Comparison of ENCODE assay signal across 35 cellular contexts in genomic region chr2:126620302-126620701, GRCh38. TPM values are rescaled to one million over a fixed set of nuclear protein-coding genes. Genes with fewer than 3 reads are reported as not detected.
"Had no signal": no experiment of that assay in that cellular context is flagged by ENCODE, and none has a peak within 500 bp of the region (broad histone marks: within the 10 kb centered on the region; RNA-seq: fewer than 3 reads in every experiment).

No MANE protein-coding gene starts in this region.

- H3K27ac ChIP-seq: ascending aorta, brain microvascular endothelial cell, esophagus muscularis mucosa, foreskin keratinocyte, gastrocnemius medialis, heart left ventricle had no signal

- H3K27me3 Mint-ChIP-seq: activated CD4-positive, alpha-beta memory T cell treated with anti-CD3 and anti-CD28 coated beads for 36 hours; activated CD4-positive, alpha-beta T cell treated with anti-CD3 and anti-CD28 coated beads for 36 hours; activated CD4-positive, alpha-beta T cell treated with anti-CD3 and anti-CD28 coated beads, Interleukin-2, amount 10 ng/mL, durations not matched to agents 24 days and 14 days; activated naive CD8-positive, alpha-beta T cell treated with anti-CD3 and anti-CD28 coated beads, Interleukin-2, amount 10 ng/mL, durations not matched to agents 7 days and 5 days had no signal

- H3K9me3 Mint-ChIP-seq: central memory CD8-positive, alpha-beta T cell; effector memory CD8-positive, alpha-beta T cell; T-helper 2 cell treated with Interferon-gamma antibody and Interleukin-4, amounts not matched to agents 5 μg/mL and 100 μg/mL, for 36 hours had no signal

- H3K9me3 ChIP-seq: ascending aorta, esophagus muscularis mucosa, gastrocnemius medialis had no signal

- H3K27me3 ChIP-seq: ascending aorta, brain microvascular endothelial cell, esophagus muscularis mucosa, foreskin keratinocyte, gastrocnemius medialis, heart left ventricle had no signal

- ATAC-seq: activated CD4-positive, alpha-beta T cell treated with anti-CD3 and anti-CD28 coated beads for 36 hours; activated CD8-positive, alpha-beta memory T cell treated with anti-CD3 and anti-CD28 coated beads, Interleukin-2, amount 10 ng/mL, durations not matched to agents 7 days and 5 days; activated CD8-positive, alpha-beta T cell treated with anti-CD3 and anti-CD28 coated beads, Interleukin-2, amount 10 ng/mL, durations not matched to agents 7 days and 5 days; activated naive CD4-positive, alpha-beta T cell treated with anti-CD3 and anti-CD28 coated beads, Interleukin-2, amount 50 U/mL, for 72 hours; activated T-cell treated with anti-CD3 and anti-CD28 coated beads, Interleukin-2, amount 50 U/mL, for 72 hours; effector memory CD8-positive, alpha-beta T cell; foreskin keratinocyte; gastrocnemius medialis; heart left ventricle; T-helper 17 cell had no signal

- H3K36me3 Mint-ChIP-seq: activated CD4-positive, alpha-beta memory T cell treated with anti-CD3 and anti-CD28 coated beads for 36 hours; activated CD8-positive, alpha-beta memory T cell treated with anti-CD3 and anti-CD28 coated beads, Interleukin-2, amount 10 ng/mL, durations not matched to agents 7 days and 5 days; activated naive CD4-positive, alpha-beta T cell treated with anti-CD3 and anti-CD28 coated beads, Interleukin-2, amount 10 ng/mL, durations not matched to agents 7 days and 5 days; activated naive CD4-positive, alpha-beta T cell treated with anti-CD3 and anti-CD28 coated beads, Interleukin-2, amount 50 U/mL, for 72 hours; activated naive CD8-positive, alpha-beta T cell treated with anti-CD3 and anti-CD28 coated beads, Interleukin-2, amount 10 ng/mL, durations not matched to agents 7 days and 5 days had no signal

- FAIRE-seq: bronchial epithelial cell, colon, TTC549 had no signal

- H3K4me3 ChIP-seq: ascending aorta, esophagus muscularis mucosa, gastrocnemius medialis, heart left ventricle had no signal

- H3K4me3 Mint-ChIP-seq: activated CD4-positive, alpha-beta memory T cell treated with anti-CD3 and anti-CD28 coated beads for 36 hours; activated CD4-positive, alpha-beta T cell treated with anti-CD3 and anti-CD28 coated beads for 36 hours; activated CD4-positive, alpha-beta T cell treated with anti-CD3 and anti-CD28 coated beads, Interleukin-2, amount 10 ng/mL, durations not matched to agents 24 days and 14 days; activated CD8-positive, alpha-beta memory T cell treated with anti-CD3 and anti-CD28 coated beads, Interleukin-2, amount 10 ng/mL, durations not matched to agents 7 days and 5 days; activated CD8-positive, alpha-beta T cell treated with anti-CD3 and anti-CD28 coated beads, Interleukin-2, amount 10 ng/mL, durations not matched to agents 7 days and 5 days; activated naive CD4-positive, alpha-beta T cell treated with anti-CD3 and anti-CD28 coated beads, Interleukin-2, amount 10 ng/mL, durations not matched to agents 7 days and 5 days; activated naive CD8-positive, alpha-beta T cell treated with anti-CD3 and anti-CD28 coated beads, Interleukin-2, amount 10 ng/mL, durations not matched to agents 7 days and 5 days; activated T-cell treated with anti-CD3 and anti-CD28 coated beads, Interleukin-2, amount 50 U/mL, for 72 hours; central memory CD8-positive, alpha-beta T cell; effector memory CD8-positive, alpha-beta T cell; T-helper 17 cell; T-helper 2 cell treated with Interferon-gamma antibody and Interleukin-4, amounts not matched to agents 5 μg/mL and 100 μg/mL, for 36 hours had no signal

- H3K27ac Mint-ChIP-seq: activated CD4-positive, alpha-beta memory T cell treated with anti-CD3 and anti-CD28 coated beads for 36 hours; activated CD4-positive, alpha-beta T cell treated with anti-CD3 and anti-CD28 coated beads for 36 hours; activated CD4-positive, alpha-beta T cell treated with anti-CD3 and anti-CD28 coated beads, Interleukin-2, amount 10 ng/mL, durations not matched to agents 24 days and 14 days; activated CD8-positive, alpha-beta memory T cell treated with anti-CD3 and anti-CD28 coated beads, Interleukin-2, amount 10 ng/mL, durations not matched to agents 7 days and 5 days; activated CD8-positive, alpha-beta T cell treated with anti-CD3 and anti-CD28 coated beads, Interleukin-2, amount 10 ng/mL, durations not matched to agents 7 days and 5 days; activated naive CD4-positive, alpha-beta T cell treated with anti-CD3 and anti-CD28 coated beads, Interleukin-2, amount 10 ng/mL, durations not matched to agents 7 days and 5 days; activated naive CD4-positive, alpha-beta T cell treated with anti-CD3 and anti-CD28 coated beads, Interleukin-2, amount 50 U/mL, for 72 hours; activated naive CD8-positive, alpha-beta T cell treated with anti-CD3 and anti-CD28 coated beads, Interleukin-2, amount 10 ng/mL, durations not matched to agents 7 days and 5 days; activated T-cell treated with anti-CD3 and anti-CD28 coated beads, Interleukin-2, amount 50 U/mL, for 72 hours; effector memory CD8-positive, alpha-beta T cell; T-helper 17 cell; T-helper 2 cell treated with Interferon-gamma antibody and Interleukin-4, amounts not matched to agents 5 μg/mL and 100 μg/mL, for 36 hours had no signal

- H3K4me1 ChIP-seq: ascending aorta, esophagus muscularis mucosa, foreskin keratinocyte, gastrocnemius medialis, heart left ventricle had no signal

- DNase-seq: activated CD4-positive, alpha-beta memory T cell treated with anti-CD3 and anti-CD28 coated beads for 36 hours; activated CD4-positive, alpha-beta T cell treated with anti-CD3 and anti-CD28 coated beads for 36 hours; activated CD4-positive, CD25-positive, alpha-beta regulatory T cell; activated CD4-positive, CD25-positive, alpha-beta regulatory T cell treated with anti-CD3 and anti-CD28 coated beads, Interleukin-2, amount 50 U/mL, for 72 hours; activated CD8-positive, alpha-beta memory T cell treated with anti-CD3 and anti-CD28 coated beads, Interleukin-2, amount 10 ng/mL, durations not matched to agents 7 days and 5 days; activated CD8-positive, alpha-beta memory T cell treated with anti-CD3 and anti-CD28 coated beads, Interleukin-2, amount 50 U/mL, for 4 hours; activated CD8-positive, alpha-beta T cell treated with anti-CD3 and anti-CD28 coated beads, Interleukin-2, amount 10 ng/mL, durations not matched to agents 7 days and 5 days; activated gamma-delta T cell; activated naive CD4-positive, alpha-beta T cell; activated naive CD4-positive, alpha-beta T cell treated with anti-CD3 and anti-CD28 coated beads, Interleukin-2, amount 10 ng/mL, durations not matched to agents 7 days and 5 days; activated naive CD8-positive, alpha-beta T cell treated with anti-CD3 and anti-CD28 coated beads, Interleukin-2, amount 10 ng/mL, durations not matched to agents 7 days and 5 days; activated T-cell treated with anti-CD3 and anti-CD28 coated beads, Interleukin-2, amount 50 U/mL, for 1 hour; activated T-cell treated with anti-CD3 and anti-CD28 coated beads, Interleukin-2, amount 50 U/mL, for 72 hours; brain microvascular endothelial cell; cortex of kidney; dermis blood vessel endothelial cell; effector CD4-positive, alpha-beta T cell; effector memory CD8-positive, alpha-beta T cell; erythroblast; foreskin keratinocyte; gastrocnemius medialis; glutamatergic neuron; heart left ventricle; T-helper 1 cell; T-helper 17 cell; T1000 had no signal

- H3K36me3 ChIP-seq: ascending aorta, brain microvascular endothelial cell, esophagus muscularis mucosa, gastrocnemius medialis, heart left ventricle had no signal

- H3K4me1 Mint-ChIP-seq: activated CD4-positive, alpha-beta T cell treated with anti-CD3 and anti-CD28 coated beads for 36 hours; activated CD4-positive, alpha-beta T cell treated with anti-CD3 and anti-CD28 coated beads, Interleukin-2, amount 10 ng/mL, durations not matched to agents 24 days and 14 days; activated CD8-positive, alpha-beta memory T cell treated with anti-CD3 and anti-CD28 coated beads, Interleukin-2, amount 10 ng/mL, durations not matched to agents 7 days and 5 days; activated naive CD4-positive, alpha-beta T cell treated with anti-CD3 and anti-CD28 coated beads, Interleukin-2, amount 10 ng/mL, durations not matched to agents 7 days and 5 days; central memory CD8-positive, alpha-beta T cell; T-helper 17 cell had no signal

RNA-seq across cellular contexts. Expression of gene GYPC, which starts 35.7 kb away (rescaled TPM):
- total RNA-seq: foreskin keratinocyte had no signal
